Comparison of ENCODE assay signal across 1 cellular context in the genomic region with DNA sequence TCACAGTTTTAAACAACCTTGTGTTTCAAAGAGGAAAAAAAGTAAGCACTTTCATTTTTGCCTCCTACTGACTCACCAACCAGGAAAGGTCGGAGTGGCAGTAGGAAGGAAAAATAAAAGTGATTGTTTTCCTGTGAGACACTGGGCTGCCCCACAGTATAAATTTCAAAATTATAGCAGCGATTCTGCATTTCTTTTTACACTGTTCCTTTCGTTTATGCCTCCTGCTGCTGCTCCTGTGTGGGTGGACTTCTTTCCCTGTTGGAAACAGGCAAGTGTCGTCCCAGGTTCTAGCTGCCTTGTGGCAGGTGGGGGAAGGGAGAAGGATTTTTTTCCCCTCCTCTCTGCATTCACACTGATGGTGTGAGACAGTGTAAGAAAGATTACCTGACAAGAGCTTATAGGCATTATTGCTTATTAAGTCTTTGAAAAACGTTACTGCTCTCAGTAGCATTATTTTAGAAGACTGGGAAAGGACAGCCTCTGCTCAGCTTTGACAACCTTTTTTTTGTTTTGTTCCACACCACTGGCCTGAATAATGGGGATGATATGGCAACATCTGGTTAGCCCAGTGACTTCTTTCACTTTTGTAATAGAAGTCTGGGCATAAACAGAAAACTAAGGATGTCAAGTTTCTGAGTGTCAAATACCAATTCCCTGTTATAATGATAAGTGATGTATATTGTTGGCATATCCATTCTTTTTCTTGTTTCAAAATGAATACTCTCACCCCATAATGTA.
TF ChIP-seq lines count a peak whose summit lies in the region.

No MANE protein-coding gene starts in this region.

TF ChIP-seq in IMR-90, 13 proteins besides CTCF, POLR2A, EP300 and RAD21:
- TF ChIP-seq RFX5 (IDR thresholded peaks at IDR 0.05; ENCODE audit: low read depth, low read length) (no peak), NFE2L2 (IDR thresholded peaks at IDR 0.05; ENCODE audit: low read depth, low read length) (no peak), MAZ (IDR thresholded peaks at IDR 0.05; ENCODE audit: borderline replicate concordance, low read depth, low read length) (no peak), FOS (IDR thresholded peaks at IDR 0.05; ENCODE audit: low read depth, low read length) (0 out of 2 replicates have a peak, but pooled peaks have one; percentile 11), SMC3 (IDR thresholded peaks at IDR 0.05; ENCODE audit: low read depth, low read length) (no peak)
- TF ChIP-seq, protein P1, sequence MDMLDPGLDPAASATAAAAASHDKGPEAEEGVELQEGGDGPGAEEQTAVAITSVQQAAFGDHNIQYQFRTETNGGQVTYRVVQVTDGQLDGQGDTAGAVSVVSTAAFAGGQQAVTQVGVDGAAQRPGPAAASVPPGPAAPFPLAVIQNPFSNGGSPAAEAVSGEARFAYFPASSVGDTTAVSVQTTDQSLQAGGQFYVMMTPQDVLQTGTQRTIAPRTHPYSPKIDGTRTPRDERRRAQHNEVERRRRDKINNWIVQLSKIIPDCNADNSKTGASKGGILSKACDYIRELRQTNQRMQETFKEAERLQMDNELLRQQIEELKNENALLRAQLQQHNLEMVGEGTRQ (IDR thresholded peaks at IDR 0.05; ENCODE audit: low read depth, low read length) = no peak
